ENCODE assay signal across 26 cellular contexts in the genomic region with DNA sequence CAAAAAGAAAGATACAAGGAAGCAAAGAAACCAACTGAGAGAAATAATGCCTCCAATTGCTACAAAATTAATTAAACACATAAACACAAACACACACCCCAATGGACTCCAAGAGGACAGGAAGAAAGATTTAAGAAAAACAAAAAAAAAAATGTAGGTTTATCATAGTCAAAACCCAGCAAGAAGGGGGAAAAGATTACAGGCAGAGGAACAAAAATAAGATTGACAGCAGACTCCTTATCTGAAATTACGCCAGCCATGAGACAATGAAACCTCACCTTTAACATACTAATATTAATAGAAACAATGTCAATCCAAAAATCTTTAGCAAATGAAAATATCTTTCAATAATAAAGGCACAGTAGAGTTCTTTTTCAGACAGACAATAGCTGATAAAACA.
"Had no signal": no experiment of that assay in that cellular context is flagged by ENCODE, and none has a peak within 500 bp of the region (broad histone marks: within the 10 kb centered on the region; RNA-seq: fewer than 3 reads in every experiment).

No MANE protein-coding gene starts in this region.

- DNase-seq: effector CD8-positive, alpha-beta T cell; endodermal cell; foreskin keratinocyte; glutamatergic neuron; heart right ventricle; hippocampal formation; left cardiac atrium; left lung; mesendoderm; midbrain; naive thymus-derived CD8-positive, alpha-beta T cell; nephron progenitor cell; nucleus accumbens; sigmoid colon; spleen; stimulated activated CD4-positive, alpha-beta T cell treated with anti-CD3 and anti-CD28 coated beads, Interleukin-4, amount 100 ng/mL, for 4 hours; stimulated activated naive CD8-positive, alpha-beta T cell treated with anti-CD3 and anti-CD28 coated beads, Interleukin-15, Interleukin-2, amounts not matched to agents 100 U/mL and 50 U/mL, for 24 hours; substantia nigra; testis; tibial artery had no signal

- H3K4me1 ChIP-seq: esophagus muscularis mucosa, foreskin keratinocyte, left lung, prostate gland, right atrium auricular region, sigmoid colon, spleen, testis had no signal

- H3K36me3 ChIP-seq: esophagus muscularis mucosa, heart right ventricle, prostate gland, right atrium auricular region, sigmoid colon had no signal

- H3K4me3 ChIP-seq: esophagus muscularis mucosa, heart right ventricle, left lung, prostate gland, right atrium auricular region, sigmoid colon, spleen, testis, tibial artery had no signal

- H3K9me3 ChIP-seq: prostate gland, sigmoid colon, testis, tibial artery had no signal

- ATAC-seq: foreskin keratinocyte; heart right ventricle; left cardiac atrium; left lung; naive thymus-derived CD8-positive, alpha-beta T cell; stimulated activated memory B cell treated with anti-CD40 and anti-IgM and Interleukin-4, amounts not matched to agents 10 μg/mL and 1 μg/mL and 100 μg/mL, for 72 hours; stimulated activated naive CD8-positive, alpha-beta T cell treated with anti-CD3 and anti-CD28 coated beads, Interleukin-15, Interleukin-2, amounts not matched to agents 100 U/mL and 50 U/mL, for 24 hours had no signal

- H3K27ac ChIP-seq: epithelial cell of prostate, esophagus muscularis mucosa, foreskin keratinocyte, heart right ventricle, left lung, prostate gland, right atrium auricular region, sigmoid colon, spleen, testis, tibial artery had no signal

- H3K27me3 ChIP-seq: esophagus muscularis mucosa, foreskin keratinocyte, heart right ventricle, left lung, right atrium auricular region, sigmoid colon, spleen, testis, tibial artery had no signal

- FAIRE-seq: islet of Langerhans had no signal
